Comparison of ENCODE assay signal across 1 cellular context in genomic region chr7:116876664-116877442, GRCh38.
TF ChIP-seq lines count a peak whose summit lies in the region.

No MANE protein-coding gene starts in this region.

TF ChIP-seq in HEK293, 187 proteins besides CTCF, POLR2A, EP300 and RAD21 (continued from another document):
- no peak for TF ChIP-seq ZNF76 (tag by site-specific recombination; IDR thresholded peaks at IDR 0.05; ENCODE audit: borderline replicate concordance, low read depth)
- 0 out of 2 replicates have a peak, but pooled peaks have one; percentile 18 for TF ChIP-seq ZNF18 (tag by site-specific recombination; IDR thresholded peaks at IDR 0.05)
- TF ChIP-seq ZNF501 (tag by site-specific recombination; IDR thresholded peaks at IDR 0.05), result 0 out of 2 replicates have a peak, but pooled peaks have one; percentile 37
- TF ChIP-seq ZNF324 (tag by site-specific recombination; IDR thresholded peaks at IDR 0.05), result no peak
- no peak for TF ChIP-seq ZNF174 (tag by site-specific recombination; IDR thresholded peaks at IDR 0.05)
- peak; percentile 54; the same call in 1 of the 2 replicates for TF ChIP-seq ZXDB (tag by site-specific recombination; IDR thresholded peaks at IDR 0.05)
TF ChIP-seq in HEK293: peak in this region for 6.
